Comparison of ENCODE assay signal across 9 cellular contexts in genomic region chr15:60255390-60255789, GRCh38.
A peak's percentile ranks its signal among the peaks of the same experiment; 100 is the strongest.
DNase-seq lines count a peak whose midpoint lies in the region; ATAC-seq lines count a peak whose summit lies in the region.
"Had no signal": no experiment of that assay in that cellular context is flagged by ENCODE, and none has a peak within 500 bp of the region (broad histone marks: within the 10 kb centered on the region; RNA-seq: fewer than 3 reads in every experiment).

No MANE protein-coding gene starts in this region.

- H3K4me1 Mint-ChIP-seq in T-helper 2 cell treated with Interferon-gamma antibody and Interleukin-4, amounts not matched to agents 5 μg/mL and 100 μg/mL, for 36 hours (ENCODE audit: low read depth): peaks cover 5% of the 10 kb centered on the region
- peaks cover 0 to 4% of the 10 kb centered on the region in 2 donors for H3K4me1 Mint-ChIP-seq in natural killer cell treated with Interleukin-12 subunit alpha and Interleukin-12 subunit beta and Interleukin-15 and Interleukin-18, amount 100 ng/mL, for 72 hours (ENCODE audit: low read depth in 2 of 2)
- peaks cover 2% of the 10 kb centered on the region for H3K4me1 Mint-ChIP-seq in T-helper 17 cell

- no peaks in the 10 kb centered on the region for H3K36me3 Mint-ChIP-seq in T-helper 2 cell treated with Interferon-gamma antibody and Interleukin-4, amounts not matched to agents 5 μg/mL and 100 μg/mL, for 36 hours (ENCODE audit: low read depth)
- H3K36me3 Mint-ChIP-seq in natural killer cell treated with Interleukin-12 subunit alpha and Interleukin-12 subunit beta and Interleukin-15 and Interleukin-18, amount 100 ng/mL, for 72 hours: no peaks in the 10 kb centered on the region
- H3K36me3 Mint-ChIP-seq in T-helper 17 cell (ENCODE audit: low read depth): no peaks in the 10 kb centered on the region

- ATAC-seq in HG03045 (IDR thresholded peaks at IDR 0.05; ENCODE audit: unreplicated experiment) (peak; percentile 94), HG03457 (IDR thresholded peaks at IDR 0.05; ENCODE audit: unreplicated experiment) (no peak), T-helper 17 cell (no peak)
- ATAC-seq in natural killer cell treated with Interleukin-12 subunit alpha and Interleukin-12 subunit beta and Interleukin-15 and Interleukin-18, amount 100 ng/mL, for 72 hours: peak; percentile 90

- peaks cover 56% of the 10 kb centered on the region for H3K27me3 Mint-ChIP-seq in T-helper 2 cell treated with Interferon-gamma antibody and Interleukin-4, amounts not matched to agents 5 μg/mL and 100 μg/mL, for 36 hours (ENCODE audit: low read depth)
- H3K27me3 Mint-ChIP-seq in natural killer cell treated with Interleukin-12 subunit alpha and Interleukin-12 subunit beta and Interleukin-15 and Interleukin-18, amount 100 ng/mL, for 72 hours: peaks cover 50 to 70% of the 10 kb centered on the region in 2 donors
- peaks cover 74% of the 10 kb centered on the region for H3K27me3 Mint-ChIP-seq in T-helper 17 cell

- DNase-seq in stimulated activated naive CD4-positive, alpha-beta T cell treated with Interleukin-2 at 50 U/mL for 16 hours (lab: John Stamatoyannopoulos, UW): peak; percentile 1
- no peak for DNase-seq in stimulated activated naive CD4-positive, alpha-beta T cell (lab: John Stamatoyannopoulos, UW)
- DNase-seq in T-helper 2 cell treated with Interferon-gamma antibody and Interleukin-4, amounts not matched to agents 5 μg/mL and 100 μg/mL, for 36 hours (ENCODE audit: low spot score): peak; percentile 64
- no peak for DNase-seq in natural killer cell treated with Interleukin-12 subunit alpha and Interleukin-12 subunit beta and Interleukin-15 and Interleukin-18, amount 100 ng/mL, for 72 hours (ENCODE audit: low spot score)
- DNase-seq in SKM-1 treated with dmso at 0.1 percent for 144 hours (lab: John Stamatoyannopoulos, UW; ENCODE audit: unreplicated experiment) (no peak), T-helper 17 cell (no peak)

- no peaks in the 10 kb centered on the region for H3K9me3 Mint-ChIP-seq in T-helper 2 cell treated with Interferon-gamma antibody and Interleukin-4, amounts not matched to agents 5 μg/mL and 100 μg/mL, for 36 hours
- no peaks in the 10 kb centered on the region for H3K9me3 Mint-ChIP-seq in natural killer cell treated with Interleukin-12 subunit alpha and Interleukin-12 subunit beta and Interleukin-15 and Interleukin-18, amount 100 ng/mL, for 72 hours
- H3K9me3 Mint-ChIP-seq: neural crest cell had no signal

- H3K4me3 Mint-ChIP-seq in T-helper 2 cell treated with Interferon-gamma antibody and Interleukin-4, amounts not matched to agents 5 μg/mL and 100 μg/mL, for 36 hours: no peak overlapping the region
- H3K4me3 Mint-ChIP-seq in natural killer cell treated with Interleukin-12 subunit alpha and Interleukin-12 subunit beta and Interleukin-15 and Interleukin-18, amount 100 ng/mL, for 72 hours: no peak overlapping the region
- H3K4me3 Mint-ChIP-seq in T-helper 17 cell: no peak overlapping the region
- H3K4me3 Mint-ChIP-seq: neural crest cell had no signal

- H3K9me3 ChIP-seq in T-helper 17 cell (ENCODE audit: control insufficient read depth, low read length, poor library complexity, severe bottlenecking): no peaks in the 10 kb centered on the region

- H3K27ac Mint-ChIP-seq in T-helper 2 cell treated with Interferon-gamma antibody and Interleukin-4, amounts not matched to agents 5 μg/mL and 100 μg/mL, for 36 hours: no peak overlapping the region
- H3K27ac Mint-ChIP-seq in natural killer cell treated with Interleukin-12 subunit alpha and Interleukin-12 subunit beta and Interleukin-15 and Interleukin-18, amount 100 ng/mL, for 72 hours: no peak overlapping the region
- H3K27ac Mint-ChIP-seq in T-helper 17 cell: no peak overlapping the region

Comparison
In these comparisons a context has a peak if more than half of its experiments do, and no peak if none do; other contexts are left out.
1. DNase-seq: peak in stimulated activated naive CD4-positive, alpha-beta T cell treated with Interleukin-2 at 50 U/mL for 16 hours (single experiment) and T-helper 2 cell treated with Interferon-gamma antibody and Interleukin-4, amounts not matched to agents 5 μg/mL and 100 μg/mL, for 36 hours (single experiment); none in stimulated activated naive CD4-positive, alpha-beta T cell (0 of 6), natural killer cell treated with Interleukin-12 subunit alpha and Interleukin-12 subunit beta and Interleukin-15 and Interleukin-18, amount 100 ng/mL, for 72 hours (single experiment), SKM-1 treated with dmso at 0.1 percent for 144 hours (single experiment) and T-helper 17 cell (0 of 3).
2. ATAC-seq: peak in HG03045 (single experiment) and natural killer cell treated with Interleukin-12 subunit alpha and Interleukin-12 subunit beta and Interleukin-15 and Interleukin-18, amount 100 ng/mL, for 72 hours (2 of 2); none in HG03457 (single experiment) and T-helper 17 cell (single experiment).